Comparison of ENCODE assay signal across 20 cellular contexts in the genomic region with DNA sequence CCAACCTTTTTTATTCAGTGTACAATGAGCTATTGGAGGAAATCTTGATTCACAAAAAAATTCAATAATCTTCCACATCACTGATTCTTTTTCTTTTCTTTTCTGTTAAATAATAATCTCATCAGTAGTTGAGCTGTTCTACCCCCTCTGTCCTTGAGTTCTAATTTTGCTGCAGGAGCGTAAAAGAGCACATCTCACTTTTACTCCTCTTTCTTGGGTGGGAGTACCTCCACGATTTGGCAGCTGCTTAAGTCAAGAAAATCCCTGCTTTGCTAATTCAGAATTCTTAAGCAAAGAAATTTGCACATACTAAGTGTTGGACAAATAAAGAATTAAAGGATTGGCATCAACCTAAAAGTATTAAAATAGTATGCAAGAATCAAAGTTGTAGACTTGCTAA.
DNase-seq lines count a peak whose midpoint lies in the region; FAIRE-seq and TF ChIP-seq lines count a peak whose summit lies in the region.
"Had no signal": no experiment of that assay in that cellular context is flagged by ENCODE, and none has a peak within 500 bp of the region (broad histone marks: within the 10 kb centered on the region; RNA-seq: fewer than 3 reads in every experiment).

No MANE protein-coding gene starts in this region.

- peak; percentile 24 for FAIRE-seq in islet of Langerhans (lab: Jason Lieb, UNC)
- FAIRE-seq: A204.1, D721Med, G401.6, GM12891 had no signal

- peaks cover 11% of the 10 kb centered on the region; the same call in 1 of the 2 replicates for H3K27me3 ChIP-seq in OCI-LY3 (ENCODE audit: low read depth, low read length)
- H3K27me3 ChIP-seq: BLaER1 treated with 17β-estradiol and CSF1 and Interleukin-3, amounts not matched to agents 10 nM and 100 nM had no signal

- DNase-seq in NCI-H446 treated with DMSO at 0.1 percent for 48 hours (lab: John Stamatoyannopoulos, UW) (no peak), NCI-H524 treated with DMSO at 0.1 percent for 48 hours (lab: John Stamatoyannopoulos, UW) (no peak), AG20443 (ENCODE audit: low spot score) (no peak)
- DNase-seq: 8988T; ACHN; AML-193; Caco-2; Calu3; CD4-positive, alpha-beta T cell; CD8-positive, alpha-beta T cell; DMS79 treated with DMSO at 0.1 percent for 48 hours; GF-D8 had no signal

- TF ChIP-seq CTCF in OCI-LY3 (IDR thresholded peaks at IDR 0.05; ENCODE audit: low read depth, low read length), result no peak

- peak overlapping the region; percentile 78 for H3K4me2 ChIP-seq in OCI-LY3 (ENCODE audit: low read length)
- H3K4me2 ChIP-seq: BLaER1 treated with 17β-estradiol and CSF1 and Interleukin-3, amounts not matched to agents 10 nM and 100 nM had no signal

- no peaks in the 10 kb centered on the region for H4K20me1 ChIP-seq in OCI-LY3 (ENCODE audit: insufficient read depth, low read length)
- H4K20me1 ChIP-seq: BLaER1 treated with 17β-estradiol and CSF1 and Interleukin-3, amounts not matched to agents 10 nM and 100 nM had no signal

- H3K36me3 ChIP-seq in OCI-LY3 (replicated peaks; ENCODE audit: low read depth, low read length), result no peaks in the 10 kb centered on the region
- H3K36me3 ChIP-seq: BLaER1 treated with 17β-estradiol and CSF1 and Interleukin-3, amounts not matched to agents 10 nM and 100 nM had no signal

- no peak overlapping the region for H3K27ac ChIP-seq in OCI-LY3 (ENCODE audit: low read length)
- H3K27ac ChIP-seq: BLaER1 treated with 17β-estradiol and CSF1 and Interleukin-3, amounts not matched to agents 10 nM and 100 nM; C4-2B had no signal

- H3K4me1 ChIP-seq in OCI-LY3 (ENCODE audit: low read length), result peaks cover 19% of the 10 kb centered on the region
- H3K4me1 ChIP-seq: BLaER1 treated with 17β-estradiol and CSF1 and Interleukin-3, amounts not matched to agents 10 nM and 100 nM; Caco-2 had no signal

- H3K9me3 ChIP-seq in OCI-LY3 (ENCODE audit: insufficient read depth, low read length), result no peaks in the 10 kb centered on the region
- H3K9me3 ChIP-seq: BLaER1 treated with 17β-estradiol and CSF1 and Interleukin-3, amounts not matched to agents 10 nM and 100 nM; Caco-2 had no signal

- H3K9ac ChIP-seq in OCI-LY3 (ENCODE audit: low read length), result no peak overlapping the region
- H3K9ac ChIP-seq: BLaER1 treated with 17β-estradiol and CSF1 and Interleukin-3, amounts not matched to agents 10 nM and 100 nM had no signal

- 0 out of 2 replicates have a peak overlapping the region, but pooled peaks have one; percentile 68 for H3K4me3 ChIP-seq in OCI-LY3 (ENCODE audit: low read length)
- H3K4me3 ChIP-seq: BLaER1 treated with 17β-estradiol and CSF1 and Interleukin-3, amounts not matched to agents 10 nM and 100 nM had no signal

- H2AFZ ChIP-seq in OCI-LY3 (ENCODE audit: low read depth, low read length), result no peak overlapping the region

- H3K79me2 ChIP-seq in OCI-LY3 (ENCODE audit: low read length), result no peaks in the 10 kb centered on the region
